ENCODE assay signal across 8 cellular contexts in genomic region chr15:85457392-85457968, GRCh38.
DNase-seq lines count a peak whose midpoint lies in the region; ATAC-seq and TF ChIP-seq lines count a peak whose summit lies in the region.

No MANE protein-coding gene starts in this region.

- H3K36me3 ChIP-seq in SJCRH30: no peaks in the 10 kb centered on the region
- no peaks in the 10 kb centered on the region for H3K36me3 ChIP-seq in transverse colon

- peaks cover 9% of the 10 kb centered on the region for H3K36me3 Mint-ChIP-seq in activated naive CD8-positive, alpha-beta T cell treated with anti-CD3 and anti-CD28 coated beads, Interleukin-2, amount 50 U/mL, for 24 hours (ENCODE audit: low read depth)
- H3K36me3 Mint-ChIP-seq in activated naive CD8-positive, alpha-beta T cell treated with anti-CD3 and anti-CD28 coated beads for 36 hours: peaks cover 28% of the 10 kb centered on the region
- H3K36me3 Mint-ChIP-seq in HFFc6 (ENCODE audit: low read depth): peaks cover 9% of the 10 kb centered on the region

- ATAC-seq in activated naive CD8-positive, alpha-beta T cell treated with anti-CD3 and anti-CD28 coated beads, Interleukin-2, amount 50 U/mL, for 24 hours: peak; percentile 45
- peak; percentile 70 for ATAC-seq in HG02970 (IDR thresholded peaks at IDR 0.05; ENCODE audit: low FRiP score, unreplicated experiment)

- H3K4me3 ChIP-seq in SJCRH30 (no peak overlapping the region), transverse colon (no peak overlapping the region)

- H3K4me1 ChIP-seq in SJCRH30: peaks cover 33% of the 10 kb centered on the region
- peaks cover 0 to 55% (median 11%) of the 10 kb centered on the region in 4 donors for H3K4me1 ChIP-seq in transverse colon

- TF ChIP-seq POLR2A in transverse colon (IDR thresholded peaks at IDR 0.05): no peak

- TF ChIP-seq EP300 in transverse colon (IDR thresholded peaks at IDR 0.05; ENCODE audit: low read depth): no peak

- peaks cover 5% of the 10 kb centered on the region; the same call in 1 of the 2 replicates for H3K9me3 ChIP-seq in SJCRH30 (replicated peaks)
- no peaks in the 10 kb centered on the region for H3K9me3 ChIP-seq in transverse colon

- in situ Hi-C loops in transverse colon (cut with MboI; ENCODE audit: low pct_ligation_motif_present in 1 of 4, low pct_unique_long_range_greater_than_20kb in 1 of 4, low sequenced_read_pairs in 3 of 4): no loop called here

- peak overlapping the region; percentile 40 for H3K27ac Mint-ChIP-seq in activated naive CD8-positive, alpha-beta T cell treated with anti-CD3 and anti-CD28 coated beads, Interleukin-2, amount 50 U/mL, for 24 hours
- no peak overlapping the region for H3K27ac Mint-ChIP-seq in activated naive CD8-positive, alpha-beta T cell treated with anti-CD3 and anti-CD28 coated beads for 36 hours
- H3K27ac Mint-ChIP-seq in HFFc6: no peak overlapping the region

- H3K27me3 ChIP-seq in SJCRH30 (no peaks in the 10 kb centered on the region), transverse colon (no peaks in the 10 kb centered on the region)

- H3K27ac ChIP-seq in SJCRH30 (peak overlapping the region; percentile 11), transverse colon (peak overlapping the region in 2 of 4 donors; percentile 17 to 31)

- H3K27me3 Mint-ChIP-seq in activated naive CD8-positive, alpha-beta T cell treated with anti-CD3 and anti-CD28 coated beads, Interleukin-2, amount 50 U/mL, for 24 hours: no peaks in the 10 kb centered on the region
- no peaks in the 10 kb centered on the region for H3K27me3 Mint-ChIP-seq in activated naive CD8-positive, alpha-beta T cell treated with anti-CD3 and anti-CD28 coated beads for 36 hours
- H3K27me3 Mint-ChIP-seq in HFFc6 (ENCODE audit: insufficient read depth): peaks cover 2% of the 10 kb centered on the region; the same call in 1 of the 2 replicates

- no peak for DNase-seq in activated naive CD8-positive, alpha-beta T cell treated with anti-CD3 and anti-CD28 coated beads, Interleukin-2, amount 50 U/mL, for 24 hours
- no peak for DNase-seq in activated naive CD8-positive, alpha-beta T cell treated with anti-CD3 and anti-CD28 coated beads for 36 hours
- peak; percentile 75 to 90 for DNase-seq in SJCRH30
- peak; percentile 37 for DNase-seq in transverse colon
- DNase-seq in mesenteric fat pad (ENCODE audit: low spot score): no peak
- DNase-seq in HFFc6: no peak
- no peak for DNase-seq in NCI-H1930 (lab: John Stamatoyannopoulos, UW)

- H3K4me3 Mint-ChIP-seq in activated naive CD8-positive, alpha-beta T cell treated with anti-CD3 and anti-CD28 coated beads, Interleukin-2, amount 50 U/mL, for 24 hours: no peak overlapping the region
- H3K4me3 Mint-ChIP-seq in activated naive CD8-positive, alpha-beta T cell treated with anti-CD3 and anti-CD28 coated beads for 36 hours: no peak overlapping the region
- no peak overlapping the region for H3K4me3 Mint-ChIP-seq in HFFc6

- intact Hi-C loops in transverse colon (cut with DNase I; ENCODE audit: low total_unique reads): no loop called here

- peaks cover 74% of the 10 kb centered on the region for H3K4me1 Mint-ChIP-seq in activated naive CD8-positive, alpha-beta T cell treated with anti-CD3 and anti-CD28 coated beads, Interleukin-2, amount 50 U/mL, for 24 hours
- H3K4me1 Mint-ChIP-seq in activated naive CD8-positive, alpha-beta T cell treated with anti-CD3 and anti-CD28 coated beads for 36 hours: peaks cover 72% of the 10 kb centered on the region
- peaks cover 34% of the 10 kb centered on the region for H3K4me1 Mint-ChIP-seq in HFFc6 (ENCODE audit: low read depth)

- no peaks in the 10 kb centered on the region for H3K9me3 Mint-ChIP-seq in activated naive CD8-positive, alpha-beta T cell treated with anti-CD3 and anti-CD28 coated beads, Interleukin-2, amount 50 U/mL, for 24 hours
- H3K9me3 Mint-ChIP-seq in activated naive CD8-positive, alpha-beta T cell treated with anti-CD3 and anti-CD28 coated beads for 36 hours: no peaks in the 10 kb centered on the region
- no peaks in the 10 kb centered on the region for H3K9me3 Mint-ChIP-seq in HFFc6

- WGBS in transverse colon (ENCODE audit: low coverage in 1 of 2), 2 donors: 68 to 77% methylated on average over 4 to 8 of the region's 8 CpGs

- TF ChIP-seq CTCF in transverse colon (IDR thresholded peaks at IDR 0.05) (no peak), HFFc6 (IDR thresholded peaks at IDR 0.05) (no peak)

Comparison
In these comparisons a context has a peak if more than half of its experiments do, and no peak if none do; other contexts are left out.
1. DNase-seq: peak in SJCRH30 (2 of 2) and transverse colon (single experiment); none in activated naive CD8-positive, alpha-beta T cell treated with anti-CD3 and anti-CD28 coated beads, Interleukin-2, amount 50 U/mL, for 24 hours (single experiment), activated naive CD8-positive, alpha-beta T cell treated with anti-CD3 and anti-CD28 coated beads for 36 hours (single experiment), mesenteric fat pad (single experiment), HFFc6 (single experiment) and NCI-H1930 (0 of 2).